8 cellular contexts compared by ENCODE assay signal in genomic region chr2:216690451-216691209, GRCh38. TPM values are rescaled to one million over a fixed set of nuclear protein-coding genes. Genes with fewer than 3 reads are reported as not detected.
DNase-seq lines count a peak whose midpoint lies in the region; ATAC-seq and TF ChIP-seq lines count a peak whose summit lies in the region.

No MANE protein-coding gene starts in this region.

- H4K20me1 ChIP-seq in GM23248 (ENCODE audit: insufficient read depth), result no peaks in the 10 kb centered on the region

- no peaks in the 10 kb centered on the region for H3K9me2 ChIP-seq in GM23248 (ENCODE audit: insufficient read depth)

- TF ChIP-seq POLR2A in adrenal gland (IDR thresholded peaks at IDR 0.05) (no peak), gastrocnemius medialis (IDR thresholded peaks at IDR 0.05) (no peak)

- H3K4me3 Mint-ChIP-seq in stimulated activated naive B cell treated with anti-CD40 and anti-IgM and Interleukin-4, amounts not matched to agents 10 μg/mL and 1 μg/mL and 100 μg/mL, for 72 hours, result no peak overlapping the region
- no peak overlapping the region for H3K4me3 Mint-ChIP-seq in CD8-positive, alpha-beta T cell

- POLR2A ChIA-PET in CD8-positive, alpha-beta T cell (lab: Charles Lee), result no interaction called here

- WGBS in GM23248 (ENCODE audit: low coverage in 1 of 2, low lambda C conversion rate in 2 of 2, missing lambda C conversion rate in 2 of 2), 2 experiments, result 16 to 33% methylated on average over 8 to 17 of the region's 17 CpGs
- 31 to 36% (median 31%) methylated on average over 15 to 17 of the region's 17 CpGs for WGBS in adrenal gland, 4 donors

- H3K4me1 ChIP-seq in GM23248 (ENCODE audit: insufficient read depth) (peaks cover 15% of the 10 kb centered on the region), adrenal gland (replicated peaks in 1 of 2) (peaks cover 14 to 24% of the 10 kb centered on the region in 2 donors), left ventricle myocardium inferior (peaks cover 92% of the 10 kb centered on the region), gastrocnemius medialis (peaks cover 74 to 83% of the 10 kb centered on the region in 2 donors)
- H3K4me1 ChIP-seq in CD8-positive, alpha-beta T cell (ENCODE audit: insufficient read depth, low read length), result peaks cover 38% of the 10 kb centered on the region

- CTCF ChIA-PET in CD8-positive, alpha-beta T cell (lab: Charles Lee), result interaction anchor here (0.7 to 9.7 kb wide), 2 partner anchors 1023 to 1065 kb away, joined by 3 to 110 read pairs; no protein-coding TSS in a partner anchor

- H2AFZ ChIP-seq in GM23248, result peak overlapping the region; percentile 80

- H3K4me3 ChIP-seq in GM23248 (peak overlapping the region; percentile 69), adrenal gland (peak overlapping the region in 1 of 4 donors; percentile 59), left ventricle myocardium inferior (peak overlapping the region; percentile 73), gastrocnemius medialis (peak overlapping the region; percentile 74 to 95 (median 78))
- no peak overlapping the region for H3K4me3 ChIP-seq in CD8-positive, alpha-beta T cell (ENCODE audit: low read depth, low read length)

- ATAC-seq in gastrocnemius medialis, result no peak
- no peak for ATAC-seq in stimulated activated naive B cell treated with anti-CD40 and anti-IgM and Interleukin-4, amounts not matched to agents 10 μg/mL and 1 μg/mL and 100 μg/mL, for 72 hours (replicated peaks)
- ATAC-seq in CD8-positive, alpha-beta T cell, result no peak
- ATAC-seq in GM18861 (IDR thresholded peaks at IDR 0.05; ENCODE audit: unreplicated experiment), result no peak

- peaks cover 74 to 80% of the 10 kb centered on the region in 2 donors for H3K27me3 Mint-ChIP-seq in stimulated activated naive B cell treated with anti-CD40 and anti-IgM and Interleukin-4, amounts not matched to agents 10 μg/mL and 1 μg/mL and 100 μg/mL, for 72 hours
- peaks cover 56% of the 10 kb centered on the region for H3K27me3 Mint-ChIP-seq in CD8-positive, alpha-beta T cell (ENCODE audit: low read depth)

- no peaks in the 10 kb centered on the region for H3K79me2 ChIP-seq in GM23248 (ENCODE audit: insufficient read depth)

- H3K27me3 ChIP-seq in GM23248 (replicated peaks; ENCODE audit: insufficient read depth), result no peaks in the 10 kb centered on the region
- no peaks in the 10 kb centered on the region for H3K27me3 ChIP-seq in adrenal gland
- H3K27me3 ChIP-seq in left ventricle myocardium inferior (ENCODE audit: low read depth), result peaks cover 11% of the 10 kb centered on the region
- no peaks in the 10 kb centered on the region for H3K27me3 ChIP-seq in gastrocnemius medialis
- H3K27me3 ChIP-seq in CD8-positive, alpha-beta T cell (ENCODE audit: insufficient read depth, low read length), result peaks cover 15% of the 10 kb centered on the region

- H3K4me2 ChIP-seq in GM23248 (ENCODE audit: unreplicated experiment), result peak overlapping the region; percentile 87

- in situ Hi-C loops in GM23248 (cut with MboI) (loop anchor here (10.0 kb wide), 1 partner anchor 824 kb away; no protein-coding TSS in a partner anchor), gastrocnemius medialis (cut with MboI; ENCODE audit: low sequenced_read_pairs in 4 of 4) (loop anchor here (10.0 to 25.0 kb wide), 5 partner anchors 124 to 1024 kb away; no protein-coding TSS in a partner anchor)

- TF ChIP-seq CTCF in adrenal gland (IDR thresholded peaks at IDR 0.05) (no peak), left ventricle myocardium inferior (IDR thresholded peaks at IDR 0.05; ENCODE audit: borderline replicate concordance) (no peak), gastrocnemius medialis (IDR thresholded peaks at IDR 0.05 in 4 of 5, conservative IDR thresholded peaks at IDR 0.05 in 1 of 5) (no peak)
- TF ChIP-seq CTCF in CD8-positive, alpha-beta T cell (IDR thresholded peaks at IDR 0.05), result no peak

- H3K9me3 Mint-ChIP-seq in stimulated activated naive B cell treated with anti-CD40 and anti-IgM and Interleukin-4, amounts not matched to agents 10 μg/mL and 1 μg/mL and 100 μg/mL, for 72 hours, result no peaks in the 10 kb centered on the region
- no peaks in the 10 kb centered on the region for H3K9me3 Mint-ChIP-seq in CD8-positive, alpha-beta T cell

- DNase-seq in GM23248 (peak; percentile 63), adrenal gland (no peak), left ventricle myocardium inferior (no peak), gastrocnemius medialis (peak in 1 of 2 donors; percentile 63), RKO (ENCODE audit: low spot score) (no peak)
- no peak for DNase-seq in stimulated activated naive B cell treated with anti-CD40 and anti-IgM and Interleukin-4, amounts not matched to agents 10 μg/mL and 1 μg/mL and 100 μg/mL, for 72 hours
- DNase-seq in CD8-positive, alpha-beta T cell, result no peak

- H3K9me3 ChIP-seq in GM23248 (ENCODE audit: low read depth) (no peaks in the 10 kb centered on the region), adrenal gland (replicated peaks in 1 of 3) (no peaks in the 10 kb centered on the region), left ventricle myocardium inferior (replicated peaks) (no peaks in the 10 kb centered on the region), gastrocnemius medialis (no peaks in the 10 kb centered on the region)
- no peaks in the 10 kb centered on the region for H3K9me3 ChIP-seq in CD8-positive, alpha-beta T cell (ENCODE audit: low read length)

- 0 out of 2 replicates have a peak, but pooled peaks cover 3% of the 10 kb centered on the region for H3F3A ChIP-seq in GM23248 (ENCODE audit: insufficient read depth)

- H3K27ac Mint-ChIP-seq in stimulated activated naive B cell treated with anti-CD40 and anti-IgM and Interleukin-4, amounts not matched to agents 10 μg/mL and 1 μg/mL and 100 μg/mL, for 72 hours, result no peak overlapping the region
- no peak overlapping the region for H3K27ac Mint-ChIP-seq in CD8-positive, alpha-beta T cell

- H3K36me3 Mint-ChIP-seq in stimulated activated naive B cell treated with anti-CD40 and anti-IgM and Interleukin-4, amounts not matched to agents 10 μg/mL and 1 μg/mL and 100 μg/mL, for 72 hours, result no peaks in the 10 kb centered on the region
- no peaks in the 10 kb centered on the region for H3K36me3 Mint-ChIP-seq in CD8-positive, alpha-beta T cell

- peak overlapping the region; percentile 77 for H3K9ac ChIP-seq in GM23248

- no peaks in the 10 kb centered on the region for H3K36me3 ChIP-seq in GM23248 (ENCODE audit: low read depth)
- H3K36me3 ChIP-seq in adrenal gland (replicated peaks in 1 of 2), result peaks cover 0 to 7% of the 10 kb centered on the region in 2 donors
- peaks cover 14% of the 10 kb centered on the region for H3K36me3 ChIP-seq in left ventricle myocardium inferior
- H3K36me3 ChIP-seq in gastrocnemius medialis, result no peaks in the 10 kb centered on the region
- H3K36me3 ChIP-seq in CD8-positive, alpha-beta T cell (ENCODE audit: insufficient read depth, low read length), result no peaks in the 10 kb centered on the region

- intact Hi-C loops in adrenal gland (cut with DNase I), result loop anchor here (5.0 to 10.0 kb wide), 2 partner anchors 484 to 1022 kb away; no protein-coding TSS in a partner anchor
- intact Hi-C loops in left ventricle myocardium inferior (cut with micrococcal nuclease), result loop anchor here (10.0 kb wide), 1 partner anchor 294 kb away; no protein-coding TSS in a partner anchor
- intact Hi-C loops in gastrocnemius medialis (cut with DNase I; ENCODE audit: low total_unique reads), result loop anchor here (10.0 kb wide), 2 partner anchors 954 to 1214 kb away; no protein-coding TSS in a partner anchor
- intact Hi-C loops in CD8-positive, alpha-beta T cell (cut with DNase I, micrococcal nuclease), result loop anchor here in 1 of 2 experiments (10.0 kb wide), 1 partner anchor 474 kb away; no protein-coding TSS in a partner anchor

- H3K27ac ChIP-seq in GM23248 (peak overlapping the region; percentile 78), adrenal gland (peak overlapping the region in 3 of 5 donors; percentile 37 to 79 (median 68)), left ventricle myocardium inferior (replicated peaks) (peak overlapping the region; percentile 94), gastrocnemius medialis (peak overlapping the region; percentile 93 to 95 (median 93))
- H3K27ac ChIP-seq in CD8-positive, alpha-beta T cell (ENCODE audit: low read depth, low read length), result no peak overlapping the region

- H3K4me1 Mint-ChIP-seq in stimulated activated naive B cell treated with anti-CD40 and anti-IgM and Interleukin-4, amounts not matched to agents 10 μg/mL and 1 μg/mL and 100 μg/mL, for 72 hours, result peaks cover 18 to 34% of the 10 kb centered on the region in 2 donors
- H3K4me1 Mint-ChIP-seq in CD8-positive, alpha-beta T cell (ENCODE audit: low read depth), result peaks cover 32% of the 10 kb centered on the region

RNA-seq across cellular contexts. Expression of gene IGFBP5, which starts 4.7 kb away (rescaled TPM):
- total RNA-seq in GM23248 (2014; rRNA removed; shearing (Covaris generic)), result 117 TPM in 2 replicates
- polyA plus RNA-seq in GM23248 (2016; fragmentation: Nextera tagmentation; extraction: Ambion mirVana) (37.9 and 39.8 TPM in 2 replicates), adrenal gland (100 to 1,000 TPM in 2 of 3 donors, 10 to 100 TPM in 1; 92.5 to 204 (median 204) TPM)
- total RNA-seq in adrenal gland (1,000 to 10,000 TPM in 3 of 8 donors, 100 to 1,000 TPM in 5; 348 to 2,550 (median 761) TPM), left ventricle myocardium inferior (138 TPM), gastrocnemius medialis (100 to 1,000 TPM in 3 of 4 donors, 10 to 100 TPM in 1; 99.5 to 550 (median 279) TPM)
- not detected for total RNA-seq in CD8-positive, alpha-beta T cell

RNA-seq across cellular contexts. Expression of gene IGFBP2, which starts 57.4 kb away (rescaled TPM):
- 24.0 and 40.1 TPM in 2 replicates for total RNA-seq in GM23248 (2014; rRNA removed; shearing (Covaris generic))
- polyA plus RNA-seq in GM23248 (2016; fragmentation: Nextera tagmentation; extraction: Ambion mirVana) (5.6 and 12.6 TPM in 2 replicates), adrenal gland (10 to 100 TPM; 14.8 to 76.6 (median 62.7) TPM)
- total RNA-seq in adrenal gland (100 to 1,000 TPM in 3 of 8 donors, 10 to 100 TPM in 5; 35.6 to 253 (median 84.8) TPM), left ventricle myocardium inferior (136 TPM), gastrocnemius medialis (10 to 100 TPM; 14.3 to 44.4 (median 23.6) TPM)
- total RNA-seq in CD8-positive, alpha-beta T cell, result under 1 TPM; 0.22 to 0.73 TPM

Comparison
In these comparisons a context has a peak if more than half of its experiments do, and no peak if none do; other contexts are left out.
1. RNA of gene IGFBP5, which starts 4.7 kb away (total RNA-seq): 348 to 2,550 TPM in adrenal gland, 99.5 to 550 TPM in gastrocnemius medialis, 138 TPM in left ventricle myocardium inferior (single experiment) and 117 TPM in GM23248; not detected in CD8-positive, alpha-beta T cell; every median in the first group is over 100 times any median in the second.
2. RNA of gene IGFBP2, which starts 57.4 kb away (total RNA-seq): 136 TPM in left ventricle myocardium inferior (single experiment), 35.6 to 253 TPM in adrenal gland, 24.0 to 40.1 TPM in GM23248 and 14.3 to 44.4 TPM in gastrocnemius medialis; 0.22 to 0.73 TPM in CD8-positive, alpha-beta T cell; every median in the first group is over 4 times any median in the second.